ENCODE assay signal across 29 cellular contexts in the genomic region with DNA sequence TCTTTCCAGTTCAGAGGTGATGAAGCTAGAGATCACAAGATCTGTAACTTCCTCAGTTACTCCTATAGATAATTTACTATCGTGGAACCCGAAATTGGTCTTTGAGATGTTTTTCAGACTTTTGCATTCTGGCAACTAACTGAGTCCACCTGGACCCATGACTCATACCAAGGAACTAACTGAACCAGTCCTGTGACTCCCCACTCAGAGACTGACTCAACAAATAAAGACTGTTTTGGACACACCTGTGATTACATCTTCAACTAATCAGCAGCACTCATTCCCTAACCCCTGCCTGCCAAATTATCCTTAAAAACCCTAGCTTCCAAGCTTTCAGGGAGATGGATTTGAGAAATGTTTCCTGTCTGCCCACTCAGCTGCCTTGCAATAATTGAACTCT. TPM values are rescaled to one million over a fixed set of nuclear protein-coding genes. Genes with fewer than 3 reads are reported as not detected.
DNase-seq lines count a peak whose midpoint lies in the region; ATAC-seq, FAIRE-seq and TF ChIP-seq lines count a peak whose summit lies in the region.
"Had no signal": no experiment of that assay in that cellular context is flagged by ENCODE, and none has a peak within 500 bp of the region (broad histone marks: within the 10 kb centered on the region; RNA-seq: fewer than 3 reads in every experiment).

No MANE protein-coding gene starts in this region.

- H3K27ac ChIP-seq in PC-3 (ENCODE audit: low read length) = no peak overlapping the region
- H3K27ac ChIP-seq: gastroesophageal sphincter, left ventricle myocardium inferior, SK-N-MC, testis had no signal

- peak; percentile 11 for FAIRE-seq in GM19239 (lab: Jason Lieb, UNC)
- FAIRE-seq: RCC 7860 had no signal

- H3K4me2 ChIP-seq in PC-3 (ENCODE audit: low read length) = no peak overlapping the region

- intact Hi-C loops in PC-3 (cut with micrococcal nuclease) = no loop called here

- no peaks in the 10 kb centered on the region for H3K9me2 ChIP-seq in PC-3 (replicated peaks; ENCODE audit: low read length)

- BruUV-seq in PC-3 (replicated peaks; lab: Mats Ljungman, UMichigan) = no TSS peak

- H3K79me2 ChIP-seq in PC-3 (ENCODE audit: low read length) = no peaks in the 10 kb centered on the region

- no peaks in the 10 kb centered on the region for H4K20me1 ChIP-seq in PC-3 (ENCODE audit: low read length)

- H3F3A ChIP-seq in PC-3 (ENCODE audit: low read length, unreplicated experiment) = no peaks in the 10 kb centered on the region

- H3K9me3 ChIP-seq in PC-3 (ENCODE audit: low read length) = peaks cover 9% of the 10 kb centered on the region; the same call in 1 of the 2 replicates
- H3K9me3 ChIP-seq: BE2C, gastroesophageal sphincter, left ventricle myocardium inferior, testis had no signal

- TF ChIP-seq CTCF in PC-3 (conservative IDR thresholded peaks at IDR 0.05; ENCODE audit: low read depth, low read length) = no peak

- CTCF ChIA-PET in PC-3 (lab: Charles Lee) = no interaction called here

- H3K9ac ChIP-seq in PC-3 (ENCODE audit: low read length) = no peak overlapping the region

- H3K36me3 ChIP-seq in PC-3 (ENCODE audit: low read depth, low read length) = no peaks in the 10 kb centered on the region
- H3K36me3 ChIP-seq: BE2C, gastroesophageal sphincter, left ventricle myocardium inferior had no signal

- POLR2A ChIA-PET in PC-3 (lab: Charles Lee; ENCODE audit: unreplicated experiment) = interaction anchor here (0.5 kb wide), 1 partner anchor 41 kb away, joined by 4 read pairs; no protein-coding TSS in a partner anchor

- H3K4me1 ChIP-seq in PC-3 (ENCODE audit: insufficient read depth, low read length) = no peaks in the 10 kb centered on the region
- H3K4me1 ChIP-seq: BE2C, gastroesophageal sphincter, left ventricle myocardium inferior, testis had no signal

- no peak overlapping the region for H2AFZ ChIP-seq in PC-3 (ENCODE audit: low read length)

- no peak for DNase-seq in GM19239 (ENCODE audit: insufficient read length, low spot score)
- DNase-seq in PC-3 = peak; percentile 80
- peak; percentile 38 for DNase-seq in putamen (ENCODE audit: low spot score)
- DNase-seq in NCI-H345 treated with DMSO at 0.1 percent for 48 hours (lab: John Stamatoyannopoulos, UW; ENCODE audit: unreplicated experiment) = no peak
- no peak for DNase-seq in NOMO-1 (lab: John Stamatoyannopoulos, UW; ENCODE audit: unreplicated experiment in 2 of 2)
- DNase-seq in activated CD4-positive, alpha-beta T cell treated with anti-CD3 and anti-CD28 coated beads, Interleukin-2, amount 50 U/mL, for 4 hours = no peak
- DNase-seq: activated CD4-positive, CD25-positive, alpha-beta regulatory T cell treated with anti-CD3 and anti-CD28 coated beads, Interleukin-2, amount 50 U/mL, for 72 hours; activated CD8-positive, alpha-beta T cell treated with anti-CD3 and anti-CD28 coated beads for 36 hours; activated effector memory CD4-positive, alpha-beta T cell treated with anti-CD3 and anti-CD28 coated beads, Interleukin-2, amount 50 U/mL, for 16 hours; activated naive CD8-positive, alpha-beta T cell treated with anti-CD3 and anti-CD28 coated beads for 36 hours; aorta; BE2C; central memory CD4-positive, alpha-beta T cell; endodermal cell; GDM1; hippocampal formation; IMR-90; left ventricle myocardium inferior; naive thymus-derived CD4-positive, alpha-beta T cell; NCI-H1092; NCI-H187 treated with DMSO at 0.1 percent for 48 hours; NCI-H524 treated with DMSO at 0.1 percent for 48 hours; nucleus accumbens; stimulated activated naive CD8-positive, alpha-beta T cell treated with anti-CD3 and anti-CD28 coated beads, Interleukin-15, Interleukin-2, amounts not matched to agents 100 U/mL and 50 U/mL, for 24 hours; testis had no signal

- ATAC-seq in PC-3 = no peak
- peak; percentile 94 for ATAC-seq in esophagus mucosa
- ATAC-seq: activated CD8-positive, alpha-beta T cell treated with anti-CD3 and anti-CD28 coated beads for 36 hours; gastroesophageal sphincter; naive thymus-derived CD4-positive, alpha-beta T cell; stimulated activated naive CD8-positive, alpha-beta T cell treated with anti-CD3 and anti-CD28 coated beads, Interleukin-15, Interleukin-2, amounts not matched to agents 100 U/mL and 50 U/mL, for 24 hours had no signal

- no peak overlapping the region for H3K4me3 ChIP-seq in PC-3 (ENCODE audit: low read length)
- H3K4me3 ChIP-seq: gastroesophageal sphincter, left ventricle myocardium inferior, SK-N-MC, testis had no signal

- H3K27me3 ChIP-seq in PC-3 (ENCODE audit: low read length) = no peaks in the 10 kb centered on the region
- H3K27me3 ChIP-seq: testis had no signal

RNA-seq across cellular contexts. Expression of a gene that starts 57.8 kb away (rescaled TPM):
- total RNA-seq in PC-3 (2014; rRNA removed) = 0.86 and 0.87 TPM in 2 replicates
- 11.3 TPM for total RNA-seq in esophagus mucosa

Comparison
In these comparisons a context has a peak if more than half of its experiments do, and no peak if none do; other contexts are left out.
1. DNase-seq: peak in PC-3 (single experiment) and putamen (single experiment); none in GM19239 (single experiment), NCI-H345 treated with DMSO at 0.1 percent for 48 hours (single experiment), NOMO-1 (0 of 2) and activated CD4-positive, alpha-beta T cell treated with anti-CD3 and anti-CD28 coated beads, Interleukin-2, amount 50 U/mL, for 4 hours (0 of 2).